Comparison of ENCODE assay signal across 33 cellular contexts in the genomic region with DNA sequence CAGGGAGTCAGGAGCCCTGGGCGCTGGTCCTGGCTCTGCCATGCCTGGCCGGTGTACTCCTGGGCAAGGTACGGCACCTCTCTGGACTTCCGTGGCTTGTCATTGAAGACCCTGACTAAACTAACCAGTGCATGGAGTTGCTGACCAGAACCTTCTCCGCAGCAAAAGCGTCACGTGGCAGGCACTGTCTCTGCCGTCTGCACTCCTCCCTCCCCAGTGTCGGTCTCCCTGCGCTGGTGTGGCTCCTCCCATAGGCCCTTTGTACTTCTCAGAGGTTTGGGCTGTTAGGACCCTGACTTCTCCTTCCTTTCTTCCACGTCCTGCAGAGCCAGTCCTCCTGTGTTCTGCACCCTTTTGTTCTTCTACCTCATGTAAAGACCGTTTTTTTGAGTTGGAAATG.
"Had no signal": no experiment of that assay in that cellular context is flagged by ENCODE, and none has a peak within 500 bp of the region (broad histone marks: within the 10 kb centered on the region; RNA-seq: fewer than 3 reads in every experiment).

No MANE protein-coding gene starts in this region.

- H3K4me1 Mint-ChIP-seq: stimulated activated effector memory CD8-positive, alpha-beta T cell treated with anti-CD3 and anti-CD28 coated beads, Interleukin-12 subunit alpha, Interleukin-12 subunit beta, amount 100 ng/mL, for 72 hours had no signal

- H3K36me3 Mint-ChIP-seq: activated CD8-positive, alpha-beta memory T cell treated with anti-CD3 and anti-CD28 coated beads, Interleukin-2, amount 10 ng/mL, durations not matched to agents 7 days and 5 days; natural killer cell treated with Interleukin-12 subunit alpha and Interleukin-12 subunit beta and Interleukin-15 and Interleukin-18, amount 100 ng/mL, for 72 hours; stimulated activated effector memory CD8-positive, alpha-beta T cell treated with anti-CD3 and anti-CD28 coated beads, Interleukin-12 subunit alpha, Interleukin-12 subunit beta, amount 100 ng/mL, for 72 hours; type B pancreatic cell had no signal

- ATAC-seq: activated CD8-positive, alpha-beta memory T cell treated with anti-CD3 and anti-CD28 coated beads, Interleukin-2, amount 10 ng/mL, durations not matched to agents 7 days and 5 days; activated CD8-positive, alpha-beta T cell treated with anti-CD3 and anti-CD28 coated beads, Interleukin-2, amount 10 ng/mL, durations not matched to agents 7 days and 5 days; activated naive CD4-positive, alpha-beta T cell treated with anti-CD3 and anti-CD28 coated beads, Interleukin-2, amount 50 U/mL, for 72 hours; activated T-cell treated with anti-CD3 and anti-CD28 coated beads, Interleukin-2, amount 50 U/mL, for 72 hours; left lung; lower lobe of right lung; mucosa of descending colon; stimulated activated effector memory CD8-positive, alpha-beta T cell treated with anti-CD3 and anti-CD28 coated beads, Interleukin-12 subunit alpha, Interleukin-12 subunit beta, amount 100 ng/mL, for 72 hours; stimulated activated naive CD8-positive, alpha-beta T cell treated with anti-CD3 and anti-CD28 coated beads, Interleukin-15, amount 100 ng/mL, for 72 hours; T-helper 17 cell had no signal

- DNase-seq: activated CD4-positive, alpha-beta T cell treated with anti-CD3 and anti-CD28 coated beads for 1 hour; activated CD4-positive, alpha-beta T cell treated with anti-CD3 and anti-CD28 coated beads, Interleukin-2, amount 10 ng/mL, durations not matched to agents 7 days and 5 days; activated CD8-positive, alpha-beta memory T cell treated with anti-CD3 and anti-CD28 coated beads, Interleukin-2, amount 10 ng/mL, durations not matched to agents 7 days and 5 days; activated CD8-positive, alpha-beta T cell treated with anti-CD3 and anti-CD28 coated beads, Interleukin-2, amount 10 ng/mL, durations not matched to agents 7 days and 5 days; activated naive CD4-positive, alpha-beta T cell; activated T-cell treated with anti-CD3 and anti-CD28 coated beads for 4 hours; activated T-cell treated with anti-CD3 and anti-CD28 coated beads, Interleukin-2, amount 50 U/mL, for 72 hours; esophagus squamous epithelium; foreskin melanocyte; glutamatergic neuron; left lung; lower lobe of right lung; mesenchymal stem cell; mucosa of descending colon; ovary; retina; sigmoid colon; small intestine; stimulated activated CD4-positive, alpha-beta T cell treated with anti-CD3 and anti-CD28 coated beads, Interleukin-4, amount 100 ng/mL, for 24 hours; stimulated activated naive CD8-positive, alpha-beta T cell treated with anti-CD3 and anti-CD28 coated beads, Interleukin-15, amount 100 ng/mL, for 72 hours; substantia nigra; T-helper 17 cell; T1000; uterus; WERI-Rb-1 had no signal

- H3K36me3 ChIP-seq: esophagus squamous epithelium, left lung, lower lobe of right lung, ovary, sigmoid colon, uterus, WERI-Rb-1 had no signal

- H3K27ac Mint-ChIP-seq: activated CD4-positive, alpha-beta T cell treated with anti-CD3 and anti-CD28 coated beads, Interleukin-2, amount 10 ng/mL, durations not matched to agents 7 days and 5 days; activated CD8-positive, alpha-beta memory T cell treated with anti-CD3 and anti-CD28 coated beads, Interleukin-2, amount 10 ng/mL, durations not matched to agents 7 days and 5 days; activated CD8-positive, alpha-beta T cell treated with anti-CD3 and anti-CD28 coated beads, Interleukin-2, amount 10 ng/mL, durations not matched to agents 7 days and 5 days; activated naive CD4-positive, alpha-beta T cell treated with anti-CD3 and anti-CD28 coated beads, Interleukin-2, amount 50 U/mL, for 72 hours; activated T-cell treated with anti-CD3 and anti-CD28 coated beads, Interleukin-2, amount 50 U/mL, for 72 hours; dendritic cell treated with granulocyte-macrophage colony-stimulating factor and Interleukin-4, amounts not matched to agents 40 ng/mL and 50 ng/mL, for 4 days; natural killer cell treated with Interleukin-12 subunit alpha and Interleukin-12 subunit beta and Interleukin-15 and Interleukin-18, amount 100 ng/mL, for 72 hours; progenitor cell of endocrine pancreas; stimulated activated effector memory CD8-positive, alpha-beta T cell treated with anti-CD3 and anti-CD28 coated beads, Interleukin-12 subunit alpha, Interleukin-12 subunit beta, amount 100 ng/mL, for 72 hours; T-helper 17 cell; type B pancreatic cell had no signal

- H3K4me3 ChIP-seq: esophagus squamous epithelium, left lung, lower lobe of right lung, mucosa of descending colon, ovary, sigmoid colon, uterus had no signal

- H3K4me3 Mint-ChIP-seq: activated CD4-positive, alpha-beta T cell treated with anti-CD3 and anti-CD28 coated beads, Interleukin-2, amount 10 ng/mL, durations not matched to agents 7 days and 5 days; activated CD8-positive, alpha-beta memory T cell treated with anti-CD3 and anti-CD28 coated beads, Interleukin-2, amount 10 ng/mL, durations not matched to agents 7 days and 5 days; activated CD8-positive, alpha-beta T cell treated with anti-CD3 and anti-CD28 coated beads, Interleukin-2, amount 10 ng/mL, durations not matched to agents 7 days and 5 days; activated T-cell treated with anti-CD3 and anti-CD28 coated beads, Interleukin-2, amount 50 U/mL, for 72 hours; central memory CD8-positive, alpha-beta T cell; dendritic cell treated with granulocyte-macrophage colony-stimulating factor and Interleukin-4, amounts not matched to agents 40 ng/mL and 50 ng/mL, for 4 days; natural killer cell treated with Interleukin-12 subunit alpha and Interleukin-12 subunit beta and Interleukin-15 and Interleukin-18, amount 100 ng/mL, for 72 hours; stimulated activated effector memory CD8-positive, alpha-beta T cell treated with anti-CD3 and anti-CD28 coated beads, Interleukin-12 subunit alpha, Interleukin-12 subunit beta, amount 100 ng/mL, for 72 hours; stimulated activated naive CD8-positive, alpha-beta T cell treated with anti-CD3 and anti-CD28 coated beads, Interleukin-15, amount 100 ng/mL, for 72 hours; T-helper 17 cell; type B pancreatic cell had no signal

- H3K27ac ChIP-seq: esophagus squamous epithelium, left lung, lower lobe of right lung, ovary, sigmoid colon, uterus, WERI-Rb-1 had no signal

- H3K9me3 Mint-ChIP-seq: activated CD4-positive, alpha-beta T cell treated with anti-CD3 and anti-CD28 coated beads, Interleukin-2, amount 10 ng/mL, durations not matched to agents 7 days and 5 days; activated naive CD4-positive, alpha-beta T cell treated with anti-CD3 and anti-CD28 coated beads, Interleukin-2, amount 50 U/mL, for 72 hours; activated T-cell treated with anti-CD3 and anti-CD28 coated beads, Interleukin-2, amount 50 U/mL, for 72 hours; central memory CD8-positive, alpha-beta T cell; dendritic cell treated with granulocyte-macrophage colony-stimulating factor and Interleukin-4, amounts not matched to agents 40 ng/mL and 50 ng/mL, for 4 days; natural killer cell treated with Interleukin-12 subunit alpha and Interleukin-12 subunit beta and Interleukin-15 and Interleukin-18, amount 100 ng/mL, for 72 hours; stimulated activated effector memory CD8-positive, alpha-beta T cell treated with anti-CD3 and anti-CD28 coated beads, Interleukin-12 subunit alpha, Interleukin-12 subunit beta, amount 100 ng/mL, for 72 hours; stimulated activated naive CD8-positive, alpha-beta T cell treated with anti-CD3 and anti-CD28 coated beads, Interleukin-15, amount 100 ng/mL, for 72 hours; type B pancreatic cell had no signal

- FAIRE-seq: bronchial epithelial cell, small intestine had no signal

- H3K27me3 ChIP-seq: ovary, sigmoid colon, uterus had no signal

- H3K9me3 ChIP-seq: esophagus squamous epithelium, left lung, lower lobe of right lung, mucosa of descending colon, ovary, sigmoid colon, uterus had no signal

- H3K4me1 ChIP-seq: left lung, lower lobe of right lung, uterus had no signal
